In the genomic region with DNA sequence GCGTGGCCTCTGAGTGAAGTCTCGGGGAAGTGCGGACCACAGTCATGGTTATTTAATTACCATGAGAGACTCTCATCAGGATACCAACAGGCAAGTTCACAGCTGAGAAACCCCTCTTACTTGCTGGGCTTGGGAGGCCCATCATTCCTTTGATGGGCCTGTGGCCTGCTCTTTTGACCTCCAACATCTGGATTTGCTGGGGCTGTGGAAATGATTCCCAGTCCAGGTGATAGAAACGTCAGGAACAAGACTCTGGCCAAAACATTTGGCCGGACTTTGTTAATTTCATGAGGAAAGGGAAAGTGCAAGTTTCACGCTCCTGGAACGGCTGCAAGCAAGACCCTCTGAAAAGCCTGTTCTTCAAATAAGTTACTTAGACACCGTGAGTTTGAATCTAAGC, we compare ENCODE assay signal across 1 cellular context.
TF ChIP-seq lines count a peak whose summit lies in the region.

No MANE protein-coding gene starts in this region.

TF ChIP-seq in HepG2, 621 proteins besides CTCF, POLR2A, EP300 and RAD21 (continued from another document and continues in another):
- 0 out of 2 replicates have a peak, but pooled peaks have one; percentile 22 for TF ChIP-seq MYC (CRISPR knock-in tag; IDR thresholded peaks at IDR 0.05; ENCODE audit: borderline replicate concordance)
- TF ChIP-seq, protein P1, sequence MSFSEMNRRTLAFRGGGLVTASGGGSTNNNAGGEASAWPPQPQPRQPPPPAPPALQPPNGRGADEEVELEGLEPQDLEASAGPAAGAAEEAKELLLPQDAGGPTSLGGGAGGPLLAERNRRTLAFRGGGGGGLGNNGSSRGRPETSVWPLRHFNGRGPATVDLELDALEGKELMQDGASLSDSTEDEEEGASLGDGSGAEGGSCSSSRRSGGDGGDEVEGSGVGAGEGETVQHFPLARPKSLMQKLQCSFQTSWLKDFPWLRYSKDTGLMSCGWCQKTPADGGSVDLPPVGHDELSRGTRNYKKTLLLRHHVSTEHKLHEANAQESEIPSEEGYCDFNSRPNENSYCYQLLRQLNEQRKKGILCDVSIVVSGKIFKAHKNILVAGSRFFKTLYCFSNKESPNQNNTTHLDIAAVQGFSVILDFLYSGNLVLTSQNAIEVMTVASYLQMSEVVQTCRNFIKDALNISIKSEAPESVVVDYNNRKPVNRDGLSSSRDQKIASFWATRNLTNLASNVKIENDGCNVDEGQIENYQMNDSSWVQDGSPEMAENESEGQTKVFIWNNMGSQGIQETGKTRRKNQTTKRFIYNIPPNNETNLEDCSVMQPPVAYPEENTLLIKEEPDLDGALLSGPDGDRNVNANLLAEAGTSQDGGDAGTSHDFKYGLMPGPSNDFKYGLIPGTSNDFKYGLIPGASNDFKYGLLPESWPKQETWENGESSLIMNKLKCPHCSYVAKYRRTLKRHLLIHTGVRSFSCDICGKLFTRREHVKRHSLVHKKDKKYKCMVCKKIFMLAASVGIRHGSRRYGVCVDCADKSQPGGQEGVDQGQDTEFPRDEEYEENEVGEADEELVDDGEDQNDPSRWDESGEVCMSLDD (CRISPR knock-in tag; IDR thresholded peaks at IDR 0.05; ENCODE audit: borderline replicate concordance), result no peak
- TF ChIP-seq NR2F2 (IDR thresholded peaks at IDR 0.05; ENCODE audit: borderline replicate concordance, low read depth), result 0 out of 2 replicates have a peak, but pooled peaks have one; percentile 36
- TF ChIP-seq, protein P2, sequence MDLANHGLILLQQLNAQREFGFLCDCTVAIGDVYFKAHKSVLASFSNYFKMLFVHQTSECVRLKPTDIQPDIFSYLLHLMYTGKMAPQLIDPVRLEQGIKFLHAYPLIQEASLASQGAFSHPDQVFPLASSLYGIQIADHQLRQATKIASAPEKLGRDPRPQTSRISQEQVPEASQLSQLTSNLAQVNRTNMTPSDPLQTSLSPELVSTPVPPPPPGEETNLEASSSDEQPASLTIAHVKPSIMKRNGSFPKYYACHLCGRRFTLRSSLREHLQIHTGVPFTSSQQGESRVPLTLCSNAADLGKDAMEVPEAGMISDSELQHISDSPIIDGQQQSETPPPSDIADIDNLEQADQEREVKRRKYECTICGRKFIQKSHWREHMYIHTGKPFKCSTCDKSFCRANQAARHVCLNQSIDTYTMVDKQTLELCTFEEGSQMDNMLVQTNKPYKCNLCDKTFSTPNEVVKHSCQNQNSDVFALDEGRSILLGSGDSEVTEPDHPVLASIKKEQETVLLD (CRISPR knock-in tag; IDR thresholded peaks at IDR 0.05; ENCODE audit: low read depth), result no peak
- no peak for TF ChIP-seq ZMYM2 (CRISPR knock-in tag; IDR thresholded peaks at IDR 0.05)
- no peak for TF ChIP-seq NFIC (IDR thresholded peaks at IDR 0.05; ENCODE audit: low read length)
- no peak for TF ChIP-seq ZFYVE20 (CRISPR knock-in tag; IDR thresholded peaks at IDR 0.05; ENCODE audit: borderline replicate concordance, low read depth)
- TF ChIP-seq, protein P3, sequence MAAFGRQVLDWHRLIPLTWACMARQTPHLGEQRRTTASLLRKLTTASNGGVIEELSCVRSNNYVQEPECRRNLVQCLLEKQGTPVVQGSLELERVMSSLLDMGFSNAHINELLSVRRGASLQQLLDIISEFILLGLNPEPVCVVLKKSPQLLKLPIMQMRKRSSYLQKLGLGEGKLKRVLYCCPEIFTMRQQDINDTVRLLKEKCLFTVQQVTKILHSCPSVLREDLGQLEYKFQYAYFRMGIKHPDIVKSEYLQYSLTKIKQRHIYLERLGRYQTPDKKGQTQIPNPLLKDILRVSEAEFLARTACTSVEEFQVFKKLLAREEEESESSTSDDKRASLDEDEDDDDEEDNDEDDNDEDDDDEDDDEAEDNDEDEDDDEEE (CRISPR knock-in tag; IDR thresholded peaks at IDR 0.05), result no peak
- TF ChIP-seq GATA4 (IDR thresholded peaks at IDR 0.05; ENCODE audit: borderline replicate concordance, low read depth), result no peak
- TF ChIP-seq ZNF331 (CRISPR knock-in tag; IDR thresholded peaks at IDR 0.05), result no peak
- TF ChIP-seq RAD51 (IDR thresholded peaks at IDR 0.05; ENCODE audit: borderline replicate concordance), result no peak
- TF ChIP-seq, protein P4, sequence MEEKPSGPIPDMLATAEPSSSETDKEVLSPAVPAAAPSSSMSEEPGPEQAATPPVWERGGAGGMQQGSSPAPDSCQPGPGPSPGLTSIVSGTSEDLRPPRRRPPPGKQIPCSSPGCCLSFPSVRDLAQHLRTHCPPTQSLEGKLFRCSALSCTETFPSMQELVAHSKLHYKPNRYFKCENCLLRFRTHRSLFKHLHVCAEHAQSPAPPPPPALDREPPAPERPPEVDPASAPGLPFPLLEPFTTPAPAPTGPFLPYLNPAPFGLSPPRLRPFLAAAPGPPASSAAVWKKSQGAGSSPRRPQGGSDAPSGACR (CRISPR knock-in tag; IDR thresholded peaks at IDR 0.05), result no peak
- TF ChIP-seq, protein P5, sequence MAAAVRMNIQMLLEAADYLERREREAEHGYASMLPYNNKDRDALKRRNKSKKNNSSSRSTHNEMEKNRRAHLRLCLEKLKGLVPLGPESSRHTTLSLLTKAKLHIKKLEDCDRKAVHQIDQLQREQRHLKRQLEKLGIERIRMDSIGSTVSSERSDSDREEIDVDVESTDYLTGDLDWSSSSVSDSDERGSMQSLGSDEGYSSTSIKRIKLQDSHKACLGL (CRISPR knock-in tag; IDR thresholded peaks at IDR 0.05), result no peak
- TF ChIP-seq, protein P6, sequence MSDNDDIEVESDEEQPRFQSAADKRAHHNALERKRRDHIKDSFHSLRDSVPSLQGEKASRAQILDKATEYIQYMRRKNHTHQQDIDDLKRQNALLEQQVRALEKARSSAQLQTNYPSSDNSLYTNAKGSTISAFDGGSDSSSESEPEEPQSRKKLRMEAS (IDR thresholded peaks at IDR 0.05), result peak; percentile 15; the same call in 1 of the 2 replicates
- TF ChIP-seq NR2F6 (IDR thresholded peaks at IDR 0.05), result 0 out of 2 replicates have a peak, but pooled peaks have one; percentile 11
- TF ChIP-seq NR2F6 (CRISPR knock-in tag; IDR thresholded peaks at IDR 0.05), result no peak
- no peak for TF ChIP-seq ZSCAN25 (CRISPR knock-in tag; IDR thresholded peaks at IDR 0.05)
- TF ChIP-seq, protein P7, sequence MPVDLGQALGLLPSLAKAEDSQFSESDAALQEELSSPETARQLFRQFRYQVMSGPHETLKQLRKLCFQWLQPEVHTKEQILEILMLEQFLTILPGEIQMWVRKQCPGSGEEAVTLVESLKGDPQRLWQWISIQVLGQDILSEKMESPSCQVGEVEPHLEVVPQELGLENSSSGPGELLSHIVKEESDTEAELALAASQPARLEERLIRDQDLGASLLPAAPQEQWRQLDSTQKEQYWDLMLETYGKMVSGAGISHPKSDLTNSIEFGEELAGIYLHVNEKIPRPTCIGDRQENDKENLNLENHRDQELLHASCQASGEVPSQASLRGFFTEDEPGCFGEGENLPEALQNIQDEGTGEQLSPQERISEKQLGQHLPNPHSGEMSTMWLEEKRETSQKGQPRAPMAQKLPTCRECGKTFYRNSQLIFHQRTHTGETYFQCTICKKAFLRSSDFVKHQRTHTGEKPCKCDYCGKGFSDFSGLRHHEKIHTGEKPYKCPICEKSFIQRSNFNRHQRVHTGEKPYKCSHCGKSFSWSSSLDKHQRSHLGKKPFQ (CRISPR knock-in tag; IDR thresholded peaks at IDR 0.05; ENCODE audit: insufficient replicate concordance), result no peak
- no peak for TF ChIP-seq FOXA1 (IDR thresholded peaks at IDR 0.05)
- TF ChIP-seq FOXA1 (CRISPR knock-in tag; IDR thresholded peaks at IDR 0.05), result no peak
- TF ChIP-seq PHF5A (CRISPR knock-in tag; IDR thresholded peaks at IDR 0.05; ENCODE audit: low read depth, unreplicated experiment), result no peak
- 0 out of 2 replicates have a peak, but pooled peaks have one; percentile 5 for TF ChIP-seq ZNF296 (CRISPR knock-in tag; conservative IDR thresholded peaks at IDR 0.05)
- TF ChIP-seq, protein P8, sequence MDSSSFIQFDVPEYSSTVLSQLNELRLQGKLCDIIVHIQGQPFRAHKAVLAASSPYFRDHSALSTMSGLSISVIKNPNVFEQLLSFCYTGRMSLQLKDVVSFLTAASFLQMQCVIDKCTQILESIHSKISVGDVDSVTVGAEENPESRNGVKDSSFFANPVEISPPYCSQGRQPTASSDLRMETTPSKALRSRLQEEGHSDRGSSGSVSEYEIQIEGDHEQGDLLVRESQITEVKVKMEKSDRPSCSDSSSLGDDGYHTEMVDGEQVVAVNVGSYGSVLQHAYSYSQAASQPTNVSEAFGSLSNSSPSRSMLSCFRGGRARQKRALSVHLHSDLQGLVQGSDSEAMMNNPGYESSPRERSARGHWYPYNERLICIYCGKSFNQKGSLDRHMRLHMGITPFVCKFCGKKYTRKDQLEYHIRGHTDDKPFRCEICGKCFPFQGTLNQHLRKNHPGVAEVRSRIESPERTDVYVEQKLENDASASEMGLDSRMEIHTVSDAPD (CRISPR knock-in tag; IDR thresholded peaks at IDR 0.05), result no peak
- peak; percentile 8; the same call in 1 of the 2 replicates for TF ChIP-seq NCOR1 (IDR thresholded peaks at IDR 0.05; ENCODE audit: borderline replicate concordance, low read length)
- no peak; the same call in 1 of the 2 replicates for TF ChIP-seq YEATS4 (CRISPR knock-in tag; IDR thresholded peaks at IDR 0.05; ENCODE audit: borderline replicate concordance)
- no peak for TF ChIP-seq SSRP1 (CRISPR knock-in tag; IDR thresholded peaks at IDR 0.05)
- 0 out of 2 replicates have a peak, but pooled peaks have one; percentile 4 for TF ChIP-seq ZBTB38 (CRISPR knock-in tag; IDR thresholded peaks at IDR 0.05)
- no peak for TF ChIP-seq ZNF780A (CRISPR knock-in tag; IDR thresholded peaks at IDR 0.05)
- TF ChIP-seq, protein P9, sequence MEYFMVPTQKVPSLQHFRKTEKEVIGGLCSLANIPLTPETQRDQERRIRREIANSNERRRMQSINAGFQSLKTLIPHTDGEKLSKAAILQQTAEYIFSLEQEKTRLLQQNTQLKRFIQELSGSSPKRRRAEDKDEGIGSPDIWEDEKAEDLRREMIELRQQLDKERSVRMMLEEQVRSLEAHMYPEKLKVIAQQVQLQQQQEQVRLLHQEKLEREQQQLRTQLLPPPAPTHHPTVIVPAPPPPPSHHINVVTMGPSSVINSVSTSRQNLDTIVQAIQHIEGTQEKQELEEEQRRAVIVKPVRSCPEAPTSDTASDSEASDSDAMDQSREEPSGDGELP (IDR thresholded peaks at IDR 0.05; ENCODE audit: borderline replicate concordance, low read depth), result peak; percentile 52
- TF ChIP-seq, protein P10, sequence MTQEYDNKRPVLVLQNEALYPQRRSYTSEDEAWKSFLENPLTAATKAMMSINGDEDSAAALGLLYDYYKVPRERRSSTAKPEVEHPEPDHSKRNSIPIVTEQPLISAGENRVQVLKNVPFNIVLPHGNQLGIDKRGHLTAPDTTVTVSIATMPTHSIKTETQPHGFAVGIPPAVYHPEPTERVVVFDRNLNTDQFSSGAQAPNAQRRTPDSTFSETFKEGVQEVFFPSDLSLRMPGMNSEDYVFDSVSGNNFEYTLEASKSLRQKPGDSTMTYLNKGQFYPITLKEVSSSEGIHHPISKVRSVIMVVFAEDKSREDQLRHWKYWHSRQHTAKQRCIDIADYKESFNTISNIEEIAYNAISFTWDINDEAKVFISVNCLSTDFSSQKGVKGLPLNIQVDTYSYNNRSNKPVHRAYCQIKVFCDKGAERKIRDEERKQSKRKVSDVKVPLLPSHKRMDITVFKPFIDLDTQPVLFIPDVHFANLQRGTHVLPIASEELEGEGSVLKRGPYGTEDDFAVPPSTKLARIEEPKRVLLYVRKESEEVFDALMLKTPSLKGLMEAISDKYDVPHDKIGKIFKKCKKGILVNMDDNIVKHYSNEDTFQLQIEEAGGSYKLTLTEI (CRISPR knock-in tag; conservative IDR thresholded peaks at IDR 0.05), result no peak
- TF ChIP-seq GTF3A (CRISPR knock-in tag; conservative IDR thresholded peaks at IDR 0.05), result no peak
- TF ChIP-seq, protein P11, sequence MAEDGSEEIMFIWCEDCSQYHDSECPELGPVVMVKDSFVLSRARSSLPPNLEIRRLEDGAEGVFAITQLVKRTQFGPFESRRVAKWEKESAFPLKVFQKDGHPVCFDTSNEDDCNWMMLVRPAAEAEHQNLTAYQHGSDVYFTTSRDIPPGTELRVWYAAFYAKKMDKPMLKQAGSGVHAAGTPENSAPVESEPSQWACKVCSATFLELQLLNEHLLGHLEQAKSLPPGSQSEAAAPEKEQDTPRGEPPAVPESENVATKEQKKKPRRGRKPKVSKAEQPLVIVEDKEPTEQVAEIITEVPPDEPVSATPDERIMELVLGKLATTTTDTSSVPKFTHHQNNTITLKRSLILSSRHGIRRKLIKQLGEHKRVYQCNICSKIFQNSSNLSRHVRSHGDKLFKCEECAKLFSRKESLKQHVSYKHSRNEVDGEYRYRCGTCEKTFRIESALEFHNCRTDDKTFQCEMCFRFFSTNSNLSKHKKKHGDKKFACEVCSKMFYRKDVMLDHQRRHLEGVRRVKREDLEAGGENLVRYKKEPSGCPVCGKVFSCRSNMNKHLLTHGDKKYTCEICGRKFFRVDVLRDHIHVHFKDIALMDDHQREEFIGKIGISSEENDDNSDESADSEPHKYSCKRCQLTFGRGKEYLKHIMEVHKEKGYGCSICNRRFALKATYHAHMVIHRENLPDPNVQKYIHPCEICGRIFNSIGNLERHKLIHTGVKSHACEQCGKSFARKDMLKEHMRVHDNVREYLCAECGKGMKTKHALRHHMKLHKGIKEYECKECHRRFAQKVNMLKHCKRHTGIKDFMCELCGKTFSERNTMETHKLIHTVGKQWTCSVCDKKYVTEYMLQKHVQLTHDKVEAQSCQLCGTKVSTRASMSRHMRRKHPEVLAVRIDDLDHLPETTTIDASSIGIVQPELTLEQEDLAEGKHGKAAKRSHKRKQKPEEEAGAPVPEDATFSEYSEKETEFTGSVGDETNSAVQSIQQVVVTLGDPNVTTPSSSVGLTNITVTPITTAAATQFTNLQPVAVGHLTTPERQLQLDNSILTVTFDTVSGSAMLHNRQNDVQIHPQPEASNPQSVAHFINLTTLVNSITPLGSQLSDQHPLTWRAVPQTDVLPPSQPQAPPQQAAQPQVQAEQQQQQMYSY (CRISPR knock-in tag; IDR thresholded peaks at IDR 0.05), result no peak
- TF ChIP-seq, protein P12, sequence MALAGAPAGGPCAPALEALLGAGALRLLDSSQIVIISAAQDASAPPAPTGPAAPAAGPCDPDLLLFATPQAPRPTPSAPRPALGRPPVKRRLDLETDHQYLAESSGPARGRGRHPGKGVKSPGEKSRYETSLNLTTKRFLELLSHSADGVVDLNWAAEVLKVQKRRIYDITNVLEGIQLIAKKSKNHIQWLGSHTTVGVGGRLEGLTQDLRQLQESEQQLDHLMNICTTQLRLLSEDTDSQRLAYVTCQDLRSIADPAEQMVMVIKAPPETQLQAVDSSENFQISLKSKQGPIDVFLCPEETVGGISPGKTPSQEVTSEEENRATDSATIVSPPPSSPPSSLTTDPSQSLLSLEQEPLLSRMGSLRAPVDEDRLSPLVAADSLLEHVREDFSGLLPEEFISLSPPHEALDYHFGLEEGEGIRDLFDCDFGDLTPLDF (CRISPR knock-in tag; IDR thresholded peaks at IDR 0.05), result no peak
- no peak for TF ChIP-seq ZNF383 (CRISPR knock-in tag; IDR thresholded peaks at IDR 0.05; ENCODE audit: borderline replicate concordance)
- TF ChIP-seq, protein P13, sequence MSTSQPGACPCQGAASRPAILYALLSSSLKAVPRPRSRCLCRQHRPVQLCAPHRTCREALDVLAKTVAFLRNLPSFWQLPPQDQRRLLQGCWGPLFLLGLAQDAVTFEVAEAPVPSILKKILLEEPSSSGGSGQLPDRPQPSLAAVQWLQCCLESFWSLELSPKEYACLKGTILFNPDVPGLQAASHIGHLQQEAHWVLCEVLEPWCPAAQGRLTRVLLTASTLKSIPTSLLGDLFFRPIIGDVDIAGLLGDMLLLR (CRISPR knock-in tag; IDR thresholded peaks at IDR 0.05), result no peak
- no peak for TF ChIP-seq ZBTB7B (CRISPR knock-in tag; IDR thresholded peaks at IDR 0.05)
- TF ChIP-seq ZNF749 (CRISPR knock-in tag; IDR thresholded peaks at IDR 0.05; ENCODE audit: borderline replicate concordance), result no peak
- no peak for TF ChIP-seq NFATC3 (CRISPR knock-in tag; IDR thresholded peaks at IDR 0.05)
